9 cellular contexts compared by ENCODE assay signal in genomic region chr2:177252808-177253531, GRCh38. TPM values are rescaled to one million over a fixed set of nuclear protein-coding genes. Genes with fewer than 3 reads are reported as not detected.
DNase-seq lines count a peak whose midpoint lies in the region; ATAC-seq and TF ChIP-seq lines count a peak whose summit lies in the region.
"Had no signal": no experiment of that assay in that cellular context is flagged by ENCODE, and none has a peak within 500 bp of the region (broad histone marks: within the 10 kb centered on the region; RNA-seq: fewer than 3 reads in every experiment).

No MANE protein-coding gene starts in this region.

- peak overlapping the region in 8 of 10 donors; percentile 13 to 79 (median 62) for H3K27ac ChIP-seq in heart right ventricle
- peak overlapping the region in 4 of 5 donors; percentile 16 to 81 (median 58) for H3K27ac ChIP-seq in adrenal gland
- peak overlapping the region; percentile 68 for H3K27ac ChIP-seq in lower lobe of right lung
- peak overlapping the region; percentile 58 to 64 for H3K27ac ChIP-seq in uterus

- peaks cover 0 to 3% (median 0%) of the 10 kb centered on the region in 11 donors for H3K9me3 ChIP-seq in heart right ventricle
- H3K9me3 ChIP-seq in adrenal gland (replicated peaks in 1 of 3): no peaks in the 10 kb centered on the region
- H3K9me3 ChIP-seq in lower lobe of right lung: no peaks in the 10 kb centered on the region
- H3K9me3 ChIP-seq in uterus: no peaks in the 10 kb centered on the region

- 68 to 78% methylated on average over 5 of the region's 5 CpGs for WGBS in heart right ventricle, 2 donors
- 77 to 86% (median 80%) methylated on average over 5 of the region's 5 CpGs for WGBS in adrenal gland, 4 donors

- H3K27me3 ChIP-seq in heart right ventricle (no peaks in the 10 kb centered on the region), adrenal gland (no peaks in the 10 kb centered on the region), lower lobe of right lung (ENCODE audit: low read depth) (no peaks in the 10 kb centered on the region), uterus (no peaks in the 10 kb centered on the region)

- peaks cover 0 to 42% (median 0%) of the 10 kb centered on the region in 9 donors for H3K36me3 ChIP-seq in heart right ventricle
- H3K36me3 ChIP-seq in adrenal gland (replicated peaks in 1 of 2): no peaks in the 10 kb centered on the region
- no peaks in the 10 kb centered on the region for H3K36me3 ChIP-seq in lower lobe of right lung
- no peaks in the 10 kb centered on the region for H3K36me3 ChIP-seq in uterus

- intact Hi-C loops in heart right ventricle (cut with DNase I) (no loop called here), Right ventricle myocardium inferior (cut with DNase I) (no loop called here), adrenal gland (cut with DNase I) (no loop called here), lower lobe of right lung (cut with DNase I) (no loop called here), uterus (cut with DNase I; ENCODE audit: low total_unique reads) (no loop called here)

- ATAC-seq in heart right ventricle (no peak), Right ventricle myocardium inferior (no peak), lower lobe of right lung (no peak), HG02610 (IDR thresholded peaks at IDR 0.05; ENCODE audit: unreplicated experiment) (no peak), GM18519 (IDR thresholded peaks at IDR 0.05; ENCODE audit: low FRiP score, unreplicated experiment) (no peak)

- DNase-seq in heart right ventricle (no peak), Right ventricle myocardium inferior (ENCODE audit: missing footprints) (no peak), adrenal gland (no peak), lower lobe of right lung (no peak), uterus (no peak)
- no peak for DNase-seq in activated CD4-positive, alpha-beta T cell treated with anti-CD3 and anti-CD28 coated beads, Interleukin-2, amount 50 U/mL, for 1 hour
- DNase-seq: activated CD8-positive, alpha-beta memory T cell treated with anti-CD3 and anti-CD28 coated beads for 24 hours had no signal

- H3K4me1 ChIP-seq in heart right ventricle: peaks cover 25 to 100% (median 98%) of the 10 kb centered on the region in 9 donors
- peaks cover 43 to 96% of the 10 kb centered on the region in 2 donors for H3K4me1 ChIP-seq in adrenal gland (replicated peaks in 1 of 2)
- peaks cover 100% of the 10 kb centered on the region for H3K4me1 ChIP-seq in lower lobe of right lung
- H3K4me1 ChIP-seq in uterus: peaks cover 25 to 39% of the 10 kb centered on the region in 2 donors

- H3K4me3 ChIP-seq in heart right ventricle (no peak overlapping the region), adrenal gland (no peak overlapping the region), lower lobe of right lung (no peak overlapping the region), uterus (no peak overlapping the region)

- TF ChIP-seq POLR2A in adrenal gland (IDR thresholded peaks at IDR 0.05) (no peak), uterus (IDR thresholded peaks at IDR 0.05) (no peak)

- TF ChIP-seq CTCF in heart right ventricle (IDR thresholded peaks at IDR 0.05) (no peak), adrenal gland (IDR thresholded peaks at IDR 0.05) (no peak), lower lobe of right lung (IDR thresholded peaks at IDR 0.05) (no peak), uterus (IDR thresholded peaks at IDR 0.05) (no peak)

RNA-seq across cellular contexts. Expression of gene NFE2L2, which starts 11.6 kb away (rescaled TPM):
- total RNA-seq in heart right ventricle: 10 to 100 TPM; 39.0 to 67.9 (median 57.6) TPM
- 10 to 100 TPM; 26.4 to 28.8 TPM for polyA plus RNA-seq in heart right ventricle
- total RNA-seq in Right ventricle myocardium inferior: 53.4 TPM
- 100 to 1,000 TPM in 2 of 8 donors, 10 to 100 TPM in 6; 54.4 to 119 (median 82.4) TPM for total RNA-seq in adrenal gland
- 10 to 100 TPM; 41.1 to 87.6 (median 52.7) TPM for polyA plus RNA-seq in adrenal gland
- 105 TPM for total RNA-seq in lower lobe of right lung
- 100 to 1,000 TPM in 1 of 4 donors, 10 to 100 TPM in 3; 53.0 to 148 (median 90.0) TPM for total RNA-seq in uterus

RNA-seq across cellular contexts. Expression of gene HNRNPA3, which starts 40.4 kb away (rescaled TPM):
- total RNA-seq in heart right ventricle: 10 to 100 TPM; 63.7 to 93.8 (median 77.6) TPM
- polyA plus RNA-seq in heart right ventricle: 10 to 100 TPM; 78.3 to 93.7 TPM
- 66.6 TPM for total RNA-seq in Right ventricle myocardium inferior
- total RNA-seq in adrenal gland: 100 to 1,000 TPM in 4 of 8 donors, 10 to 100 TPM in 4; 22.6 to 131 (median 70.2) TPM
- 100 to 1,000 TPM; 175 to 223 (median 212) TPM for polyA plus RNA-seq in adrenal gland
- total RNA-seq in lower lobe of right lung: 132 TPM
- total RNA-seq in uterus: 100 to 1,000 TPM in 2 of 4 donors, 10 to 100 TPM in 2; 56.4 to 256 (median 107) TPM
